8 cellular contexts compared by ENCODE assay signal in genomic region chr6:131281471-131282270, GRCh38.
DNase-seq lines count a peak whose midpoint lies in the region; ATAC-seq and TF ChIP-seq lines count a peak whose summit lies in the region.

No MANE protein-coding gene starts in this region.

- no peak overlapping the region for H3K4me3 ChIP-seq in body of pancreas

- DNase-seq in UCSD-AML1 (lab: John Stamatoyannopoulos, UW; ENCODE audit: unreplicated experiment) (peak; percentile 77), body of pancreas (peak in 3 of 4 donors; percentile 20 to 54 (median 31)), mesothelial cell of epicardium (ENCODE audit: low spot score in 2 of 2, unreplicated experiment in 2 of 2) (no peak), RWPE1 (ENCODE audit: low spot score) (no peak), NCI-H2107 (lab: John Stamatoyannopoulos, UW) (no peak), NCI-H1436 (lab: John Stamatoyannopoulos, UW) (no peak)
- DNase-seq in stimulated activated effector memory CD8-positive, alpha-beta T cell treated with anti-CD3 and anti-CD28 coated beads, Interleukin-12 subunit alpha, Interleukin-12 subunit beta, amount 100 ng/mL, for 72 hours (ENCODE audit: low spot score in 2 of 2) = peak; percentile 8 to 59

- peak overlapping the region; percentile 51 for H3K27ac Mint-ChIP-seq in mesothelial cell of epicardium
- peak overlapping the region; percentile 94 for H3K27ac Mint-ChIP-seq in stimulated activated effector memory CD8-positive, alpha-beta T cell treated with anti-CD3 and anti-CD28 coated beads, Interleukin-12 subunit alpha, Interleukin-12 subunit beta, amount 100 ng/mL, for 72 hours

- 35 to 38% methylated on average over 16 of the region's 16 CpGs for whole genome bisulfite sequencing in body of pancreas, 2 donors

- H3K27me3 Mint-ChIP-seq in mesothelial cell of epicardium (ENCODE audit: low read depth) = no peaks in the 10 kb centered on the region

- ATAC-seq in GM19468 (IDR thresholded peaks at IDR 0.05; ENCODE audit: extremely low read depth, unreplicated experiment) (peak; percentile 46), body of pancreas (peak; percentile 65)
- peak; percentile 88 for ATAC-seq in stimulated activated effector memory CD8-positive, alpha-beta T cell treated with anti-CD3 and anti-CD28 coated beads, Interleukin-12 subunit alpha, Interleukin-12 subunit beta, amount 100 ng/mL, for 72 hours

- H3K36me3 ChIP-seq in body of pancreas (replicated peaks in 1 of 2; ENCODE audit: insufficient read depth in 1 of 2, low read depth in 2 of 2) = no peaks in the 10 kb centered on the region

- peak overlapping the region in 3 of 4 donors; percentile 20 to 40 (median 38) for H3K27ac ChIP-seq in body of pancreas
- H3K27ac ChIP-seq in RWPE1 = no peak overlapping the region

- peak overlapping the region; percentile 4 for H3K4me3 Mint-ChIP-seq in mesothelial cell of epicardium
- H3K4me3 Mint-ChIP-seq in stimulated activated effector memory CD8-positive, alpha-beta T cell treated with anti-CD3 and anti-CD28 coated beads, Interleukin-12 subunit alpha, Interleukin-12 subunit beta, amount 100 ng/mL, for 72 hours = peak overlapping the region; percentile 57

- H3K9me3 ChIP-seq in body of pancreas = no peaks in the 10 kb centered on the region

- no peaks in the 10 kb centered on the region for H3K27me3 ChIP-seq in body of pancreas

- CTCF ChIA-PET in RWPE1 (lab: Yijun Ruan, JAX) = interaction anchor here (0.5 kb wide), 1 partner anchor 1394 kb away, joined by 3 read pairs; no protein-coding TSS in a partner anchor

- POLR2A ChIA-PET in RWPE1 (lab: Yijun Ruan, JAX; ENCODE audit: low non-redundant PET) = no interaction called here

- H3K4me1 ChIP-seq in body of pancreas = peaks cover 9% of the 10 kb centered on the region

- TF ChIP-seq CTCF in body of pancreas (IDR thresholded peaks at IDR 0.05) = no peak
- no peak for TF ChIP-seq CTCF in mesothelial cell of epicardium (IDR thresholded peaks at IDR 0.05; ENCODE audit: unreplicated experiment)
- TF ChIP-seq CTCF in RWPE1 (conservative IDR thresholded peaks at IDR 0.05; ENCODE audit: low read depth) = no peak

- TF ChIP-seq POLR2A in body of pancreas (IDR thresholded peaks at IDR 0.05) = no peak

- peaks cover 8% of the 10 kb centered on the region for H3K4me1 Mint-ChIP-seq in mesothelial cell of epicardium
- H3K4me1 Mint-ChIP-seq in stimulated activated effector memory CD8-positive, alpha-beta T cell treated with anti-CD3 and anti-CD28 coated beads, Interleukin-12 subunit alpha, Interleukin-12 subunit beta, amount 100 ng/mL, for 72 hours = peaks cover 27% of the 10 kb centered on the region

- H3K36me3 Mint-ChIP-seq in mesothelial cell of epicardium = peaks cover 2% of the 10 kb centered on the region
- H3K36me3 Mint-ChIP-seq in stimulated activated effector memory CD8-positive, alpha-beta T cell treated with anti-CD3 and anti-CD28 coated beads, Interleukin-12 subunit alpha, Interleukin-12 subunit beta, amount 100 ng/mL, for 72 hours = no peaks in the 10 kb centered on the region

- peaks cover 5% of the 10 kb centered on the region for H3K9me3 Mint-ChIP-seq in mesothelial cell of epicardium
- H3K9me3 Mint-ChIP-seq in stimulated activated effector memory CD8-positive, alpha-beta T cell treated with anti-CD3 and anti-CD28 coated beads, Interleukin-12 subunit alpha, Interleukin-12 subunit beta, amount 100 ng/mL, for 72 hours = peaks cover 8% of the 10 kb centered on the region

- intact Hi-C loops in body of pancreas (cut with DNase I) = no loop called here

Comparison
In these comparisons a context has a peak if more than half of its experiments do, and no peak if none do; other contexts are left out.
1. DNase-seq: peak in UCSD-AML1 (single experiment), body of pancreas (3 of 4) and stimulated activated effector memory CD8-positive, alpha-beta T cell treated with anti-CD3 and anti-CD28 coated beads, Interleukin-12 subunit alpha, Interleukin-12 subunit beta, amount 100 ng/mL, for 72 hours (2 of 2); none in mesothelial cell of epicardium (0 of 2), RWPE1 (single experiment), NCI-H2107 (single experiment) and NCI-H1436 (single experiment).
2. Peak in every context shown above with its lines, with median percentiles within 50 percentile points of each other: ATAC-seq.